ENCODE assay signal across 1 cellular context in genomic region chr17:44347206-44348045, GRCh38. TPM values are rescaled to one million over a fixed set of nuclear protein-coding genes. Genes with fewer than 3 reads are reported as not detected.
"Had no signal": no experiment of that assay in that cellular context is flagged by ENCODE, and none has a peak within 500 bp of the region (broad histone marks: within the 10 kb centered on the region; RNA-seq: fewer than 3 reads in every experiment).

No MANE protein-coding gene starts in this region.

RNA-seq across cellular contexts. Expression of gene RUNDC3A, which starts 39.0 kb away (rescaled TPM):
- polyA plus RNA-seq: naive thymus-derived CD4-positive, alpha-beta T cell had no signal

RNA-seq across cellular contexts. Expression of gene ITGA2B, which starts 42.0 kb away (rescaled TPM):
- polyA plus RNA-seq: naive thymus-derived CD4-positive, alpha-beta T cell had no signal
